29 cellular contexts compared by ENCODE assay signal in the genomic region with DNA sequence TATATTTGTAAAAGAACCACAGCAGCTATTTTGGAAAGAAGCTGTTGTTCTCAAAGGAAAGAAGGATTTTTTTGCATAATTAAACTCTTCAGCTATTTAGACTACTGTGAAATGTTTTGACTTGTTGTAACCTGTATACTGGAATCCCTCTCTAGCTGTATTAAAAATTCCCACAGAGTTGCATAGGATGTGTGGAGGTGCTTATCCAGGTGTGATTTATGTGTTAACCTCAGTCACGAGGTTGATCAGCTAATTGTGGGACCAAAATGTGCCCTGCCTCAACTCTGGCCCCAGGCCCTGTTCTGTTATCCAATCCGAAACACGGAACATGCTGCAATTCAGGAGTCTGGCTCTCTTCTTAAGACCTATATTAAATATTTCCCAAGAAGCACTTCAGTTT.
DNase-seq lines count a peak whose midpoint lies in the region; ATAC-seq, FAIRE-seq and TF ChIP-seq lines count a peak whose summit lies in the region.
"Had no signal": no experiment of that assay in that cellular context is flagged by ENCODE, and none has a peak within 500 bp of the region (broad histone marks: within the 10 kb centered on the region; RNA-seq: fewer than 3 reads in every experiment).

No MANE protein-coding gene starts in this region.

- peak overlapping the region; percentile 82 for H3K27ac Mint-ChIP-seq in T-helper 1 cell treated with Interleukin-12 subunit alpha and Interleukin-12 subunit beta and Interleukin-4 antibody, amounts not matched to agents 30 μg/mL and 1 μg/mL, for 36 hours
- peak overlapping the region; percentile 39 for H3K27ac Mint-ChIP-seq in activated naive CD4-positive, alpha-beta T cell treated with anti-CD3 and anti-CD28 coated beads for 36 hours
- no peak overlapping the region for H3K27ac Mint-ChIP-seq in activated naive CD4-positive, alpha-beta T cell treated with anti-CD3 and anti-CD28 coated beads, Interleukin-2, amount 50 U/mL, for 72 hours
- no peak overlapping the region for H3K27ac Mint-ChIP-seq in activated T-helper 17 cell treated with anti-CD3 and anti-CD28 coated beads, Interleukin-2, amount 50 U/mL, for 72 hours
- H3K27ac Mint-ChIP-seq: CD14-positive monocyte, GM23338, H9, HFFc6 had no signal

- TF ChIP-seq CTCF in keratinocyte (optimal IDR thresholded peaks at IDR 0.05 in 1 of 3, IDR thresholded peaks at IDR 0.05 in 1 of 3, conservative IDR thresholded peaks at IDR 0.05 in 1 of 3; ENCODE audit: extremely low read depth in 1 of 3, insufficient read depth in 2 of 3, low read length in 3 of 3), result no peak

- no peak overlapping the region for H2AFZ ChIP-seq in keratinocyte (ENCODE audit: control insufficient read depth, low read length)

- peak; percentile 75 for FAIRE-seq in keratinocyte (lab: Jason Lieb, UNC)
- FAIRE-seq: GM12891, HepG2, K562 had no signal

- peak overlapping the region; percentile 52 for H3K4me2 ChIP-seq in keratinocyte (ENCODE audit: control insufficient read depth, extremely low read depth, insufficient read depth, low read depth, low read length)
- H3K4me2 ChIP-seq: GM23338 had no signal

- H3K4me1 ChIP-seq in keratinocyte (ENCODE audit: control insufficient read depth, extremely low read depth, insufficient read depth, low read length), result peaks cover 13% of the 10 kb centered on the region
- H3K4me1 ChIP-seq: BE2C, SJSA1 had no signal

- CTCF ChIA-PET in activated naive CD4-positive, alpha-beta T cell treated with anti-CD3 and anti-CD28 coated beads for 36 hours (lab: Charles Lee), result interaction anchor here (1.4 kb wide), 1 partner anchor 68 kb away, joined by 4 read pairs; no protein-coding TSS in a partner anchor

- H3K79me2 ChIP-seq in keratinocyte (ENCODE audit: control insufficient read depth, insufficient read depth, low read length), result no peaks in the 10 kb centered on the region

- no peak for ATAC-seq in activated naive CD4-positive, alpha-beta T cell treated with anti-CD3 and anti-CD28 coated beads, Interleukin-2, amount 50 U/mL, for 72 hours
- no peak for ATAC-seq in activated T-helper 17 cell treated with anti-CD3 and anti-CD28 coated beads, Interleukin-2, amount 50 U/mL, for 72 hours (replicated peaks)
- ATAC-seq in GM21717 (IDR thresholded peaks at IDR 0.05; ENCODE audit: unreplicated experiment), result no peak
- no peak for ATAC-seq in GM18867 (IDR thresholded peaks at IDR 0.05; ENCODE audit: unreplicated experiment)
- ATAC-seq: GM23338, HepG2, K562, PC-3 had no signal

- H3K9ac ChIP-seq in keratinocyte (ENCODE audit: control insufficient read depth, extremely low read depth, insufficient read depth, low read length), result no peak overlapping the region

- DNase-seq in T-helper 1 cell, result no peak
- no peak for DNase-seq in activated naive CD4-positive, alpha-beta T cell treated with anti-CD3 and anti-CD28 coated beads for 36 hours
- DNase-seq in activated naive CD4-positive, alpha-beta T cell treated with anti-CD3 and anti-CD28 coated beads, Interleukin-2, amount 50 U/mL, for 72 hours (ENCODE audit: low spot score in 2 of 2), result no peak
- peak; percentile 13 for DNase-seq in keratinocyte (ENCODE audit: low read depth, low spot score)
- DNase-seq: ACHN; BE2C; Calu3; DMS79 treated with DMSO at 0.1 percent for 48 hours; GF-D8; H9; HFFc6; MG63; NCI-H2029; NCI-H524 treated with DMSO at 0.1 percent for 48 hours; NCI-H774; NK-92 treated with Interleukin-12 subunit alpha and Interleukin-12 subunit beta, amount 100 ng/mL, for 24 hours; PC-3; Right ventricle myocardium superior had no signal

- intact Hi-C loops in activated naive CD4-positive, alpha-beta T cell treated with anti-CD3 and anti-CD28 coated beads for 36 hours (cut with micrococcal nuclease), result no loop called here

- no peak overlapping the region for H3K4me3 ChIP-seq in keratinocyte (ENCODE audit: control insufficient read depth in 2 of 3, extremely low read depth in 1 of 3, insufficient read depth in 2 of 3, low read depth in 1 of 3, low read length in 3 of 3)
- H3K4me3 ChIP-seq: GM23338, K562, MG63, SJSA1 had no signal

- H3K27ac ChIP-seq in keratinocyte (ENCODE audit: control insufficient read depth, insufficient read depth, low read length), result no peak overlapping the region
- H3K27ac ChIP-seq: 22Rv1, SJSA1 had no signal

- peaks cover 8% of the 10 kb centered on the region for H3K36me3 Mint-ChIP-seq in T-helper 1 cell treated with Interleukin-12 subunit alpha and Interleukin-12 subunit beta and Interleukin-4 antibody, amounts not matched to agents 30 μg/mL and 1 μg/mL, for 36 hours (ENCODE audit: low read depth)
- H3K36me3 Mint-ChIP-seq in activated naive CD4-positive, alpha-beta T cell treated with anti-CD3 and anti-CD28 coated beads for 36 hours (ENCODE audit: low read depth), result no peaks in the 10 kb centered on the region
- H3K36me3 Mint-ChIP-seq in activated naive CD4-positive, alpha-beta T cell treated with anti-CD3 and anti-CD28 coated beads, Interleukin-2, amount 50 U/mL, for 72 hours, result peaks cover 0 to 14% of the 10 kb centered on the region in 2 donors
- H3K36me3 Mint-ChIP-seq in activated T-helper 17 cell treated with anti-CD3 and anti-CD28 coated beads, Interleukin-2, amount 50 U/mL, for 72 hours (ENCODE audit: low read depth), result no peaks in the 10 kb centered on the region
- H3K36me3 Mint-ChIP-seq: CD14-positive monocyte had no signal

- H3K4me3 Mint-ChIP-seq in T-helper 1 cell treated with Interleukin-12 subunit alpha and Interleukin-12 subunit beta and Interleukin-4 antibody, amounts not matched to agents 30 μg/mL and 1 μg/mL, for 36 hours, result no peak overlapping the region
- H3K4me3 Mint-ChIP-seq in activated naive CD4-positive, alpha-beta T cell treated with anti-CD3 and anti-CD28 coated beads for 36 hours, result no peak overlapping the region
- H3K4me3 Mint-ChIP-seq in activated T-helper 17 cell treated with anti-CD3 and anti-CD28 coated beads, Interleukin-2, amount 50 U/mL, for 72 hours, result peak overlapping the region; percentile 55
- H3K4me3 Mint-ChIP-seq: CD14-positive monocyte, GM23338, H9, HFFc6 had no signal

- no peaks in the 10 kb centered on the region for H3K9me3 Mint-ChIP-seq in T-helper 1 cell treated with Interleukin-12 subunit alpha and Interleukin-12 subunit beta and Interleukin-4 antibody, amounts not matched to agents 30 μg/mL and 1 μg/mL, for 36 hours
- H3K9me3 Mint-ChIP-seq in activated naive CD4-positive, alpha-beta T cell treated with anti-CD3 and anti-CD28 coated beads for 36 hours, result no peaks in the 10 kb centered on the region
- H3K9me3 Mint-ChIP-seq in activated naive CD4-positive, alpha-beta T cell treated with anti-CD3 and anti-CD28 coated beads, Interleukin-2, amount 50 U/mL, for 72 hours, result peaks cover 0 to 9% of the 10 kb centered on the region in 2 donors
- H3K9me3 Mint-ChIP-seq in activated T-helper 17 cell treated with anti-CD3 and anti-CD28 coated beads, Interleukin-2, amount 50 U/mL, for 72 hours, result no peaks in the 10 kb centered on the region
- H3K9me3 Mint-ChIP-seq: CD14-positive monocyte, GM23338, H9, HFFc6 had no signal

- dilution Hi-C loops in keratinocyte (cut with MboI; ENCODE audit: extremely low pct_ligation_motif_present, low sequenced_read_pairs), result no loop called here

- no peaks in the 10 kb centered on the region for H3K9me3 ChIP-seq in keratinocyte (ENCODE audit: control insufficient read depth, low read depth, low read length)
- H3K9me3 ChIP-seq: BE2C, MG63, SJSA1 had no signal

- no peaks in the 10 kb centered on the region for H3K27me3 Mint-ChIP-seq in T-helper 1 cell treated with Interleukin-12 subunit alpha and Interleukin-12 subunit beta and Interleukin-4 antibody, amounts not matched to agents 30 μg/mL and 1 μg/mL, for 36 hours (ENCODE audit: low read depth)
- no peaks in the 10 kb centered on the region for H3K27me3 Mint-ChIP-seq in activated naive CD4-positive, alpha-beta T cell treated with anti-CD3 and anti-CD28 coated beads for 36 hours (ENCODE audit: low read depth)
- H3K27me3 Mint-ChIP-seq in activated T-helper 17 cell treated with anti-CD3 and anti-CD28 coated beads, Interleukin-2, amount 50 U/mL, for 72 hours, result no peaks in the 10 kb centered on the region

- H3K4me1 Mint-ChIP-seq in T-helper 1 cell treated with Interleukin-12 subunit alpha and Interleukin-12 subunit beta and Interleukin-4 antibody, amounts not matched to agents 30 μg/mL and 1 μg/mL, for 36 hours (ENCODE audit: low read depth), result peaks cover 55% of the 10 kb centered on the region
- peaks cover 57% of the 10 kb centered on the region for H3K4me1 Mint-ChIP-seq in activated naive CD4-positive, alpha-beta T cell treated with anti-CD3 and anti-CD28 coated beads for 36 hours (ENCODE audit: low read depth)
- peaks cover 27% of the 10 kb centered on the region for H3K4me1 Mint-ChIP-seq in activated T-helper 17 cell treated with anti-CD3 and anti-CD28 coated beads, Interleukin-2, amount 50 U/mL, for 72 hours

- H3K36me3 ChIP-seq in keratinocyte (ENCODE audit: control insufficient read depth in 2 of 2, extremely low read depth in 1 of 2, insufficient read depth in 2 of 2, low read length in 2 of 2), result no peaks in the 10 kb centered on the region
- H3K36me3 ChIP-seq: BE2C, MG63, SJSA1 had no signal

- H3K27me3 ChIP-seq in keratinocyte (ENCODE audit: control insufficient read depth, extremely low read depth, insufficient read depth, low read length), result no peaks in the 10 kb centered on the region
- H3K27me3 ChIP-seq: BE2C, MG63, SJSA1 had no signal

- no peaks in the 10 kb centered on the region for H4K20me1 ChIP-seq in keratinocyte (ENCODE audit: control insufficient read depth, extremely low read depth, insufficient read depth, low read length)

- H3K9me1 ChIP-seq in keratinocyte (ENCODE audit: control insufficient read depth, extremely low read depth, insufficient read depth, low read length), result no peaks in the 10 kb centered on the region

Comparison
In these comparisons a context has a peak if more than half of its experiments do, and no peak if none do; other contexts are left out.
1. H3K27ac Mint-ChIP-seq: peak in T-helper 1 cell treated with Interleukin-12 subunit alpha and Interleukin-12 subunit beta and Interleukin-4 antibody, amounts not matched to agents 30 μg/mL and 1 μg/mL, for 36 hours (single experiment) and activated naive CD4-positive, alpha-beta T cell treated with anti-CD3 and anti-CD28 coated beads for 36 hours (single experiment); none in activated naive CD4-positive, alpha-beta T cell treated with anti-CD3 and anti-CD28 coated beads, Interleukin-2, amount 50 U/mL, for 72 hours (0 of 2) and activated T-helper 17 cell treated with anti-CD3 and anti-CD28 coated beads, Interleukin-2, amount 50 U/mL, for 72 hours (single experiment).